1 cellular context compared by ENCODE assay signal in genomic region chr22:31290494-31291402, GRCh38.
TF ChIP-seq lines count a peak whose summit lies in the region.

No MANE protein-coding gene starts in this region.

TF ChIP-seq in HepG2, 621 proteins besides CTCF, POLR2A, EP300 and RAD21 (continued from another document and continues in another):
- TF ChIP-seq ZNF30 (CRISPR knock-in tag; IDR thresholded peaks at IDR 0.05) (peak; percentile 86; the same call in 1 of the 2 replicates), ZNF605 (CRISPR knock-in tag; IDR thresholded peaks at IDR 0.05) (peak; percentile 18; the same call in 1 of the 2 replicates), PRDM10 (CRISPR knock-in tag; IDR thresholded peaks at IDR 0.05; ENCODE audit: low read depth) (no peak), ZNF33A (CRISPR knock-in tag; IDR thresholded peaks at IDR 0.05; ENCODE audit: borderline replicate concordance) (no peak), GABPA (IDR thresholded peaks at IDR 0.05; ENCODE audit: low read depth, low read length) (no peak), GABPA (CRISPR knock-in tag; IDR thresholded peaks at IDR 0.05; ENCODE audit: low read depth) (no peak), ZNF639 (CRISPR knock-in tag; conservative IDR thresholded peaks at IDR 0.05) (no peak), MNT (IDR thresholded peaks at IDR 0.05) (peak; percentile 90), CSRNP2 (CRISPR knock-in tag; conservative IDR thresholded peaks at IDR 0.05; ENCODE audit: low read depth) (no peak), ZNF160 (CRISPR knock-in tag; IDR thresholded peaks at IDR 0.05) (peak; percentile 69), FLYWCH1 (CRISPR knock-in tag; IDR thresholded peaks at IDR 0.05) (no peak), ZNF563 (CRISPR knock-in tag; IDR thresholded peaks at IDR 0.05) (peak; percentile 94), PHF21A (CRISPR knock-in tag; IDR thresholded peaks at IDR 0.05) (peak; percentile 85), ISL2 (CRISPR knock-in tag; IDR thresholded peaks at IDR 0.05) (peak; percentile 65; the same call in 1 of the 2 replicates), ZNF136 (CRISPR knock-in tag; IDR thresholded peaks at IDR 0.05; ENCODE audit: low read depth) (no peak), UBTF (CRISPR knock-in tag; IDR thresholded peaks at IDR 0.05) (peak; percentile 50; the same call in 1 of the 2 replicates), ARHGAP35 (CRISPR knock-in tag; IDR thresholded peaks at IDR 0.05; ENCODE audit: borderline replicate concordance) (peak; percentile 94), TCF7 (IDR thresholded peaks at IDR 0.05; ENCODE audit: low read depth) (no peak), MED8 (CRISPR knock-in tag; IDR thresholded peaks at IDR 0.05; ENCODE audit: insufficient replicate concordance) (peak; percentile 25), ZNF670 (CRISPR knock-in tag; IDR thresholded peaks at IDR 0.05; ENCODE audit: borderline replicate concordance) (0 out of 2 replicates have a peak, but pooled peaks have one; percentile 33), ZNF431 (CRISPR knock-in tag; IDR thresholded peaks at IDR 0.05; ENCODE audit: borderline replicate concordance, low read depth) (peak; percentile 90), ZSCAN29 (CRISPR knock-in tag; conservative IDR thresholded peaks at IDR 0.05) (no peak), NFIB (CRISPR knock-in tag; IDR thresholded peaks at IDR 0.05; ENCODE audit: borderline replicate concordance) (no peak), POLR2AphosphoS2 (IDR thresholded peaks at IDR 0.05; ENCODE audit: low read depth, low read length) (no peak; the same call in 1 of the 2 replicates), MXD4 (CRISPR knock-in tag; IDR thresholded peaks at IDR 0.05) (peak; percentile 99), ZNF362 (CRISPR knock-in tag; IDR thresholded peaks at IDR 0.05; ENCODE audit: borderline replicate concordance) (no peak), STAG1 (CRISPR knock-in tag; IDR thresholded peaks at IDR 0.05) (no peak), ZNF598 (CRISPR knock-in tag; IDR thresholded peaks at IDR 0.05; ENCODE audit: borderline replicate concordance) (no peak), ZSCAN12 (CRISPR knock-in tag; IDR thresholded peaks at IDR 0.05) (peak; percentile 93; the same call in 1 of the 2 replicates), JUNB (CRISPR knock-in tag; IDR thresholded peaks at IDR 0.05; ENCODE audit: borderline replicate concordance) (no peak), ZNF883 (CRISPR knock-in tag; IDR thresholded peaks at IDR 0.05; ENCODE audit: not compliant biosample characterization) (no peak), CBX1 (IDR thresholded peaks at IDR 0.05; ENCODE audit: low read depth) (peak; percentile 76), THAP7 (CRISPR knock-in tag; IDR thresholded peaks at IDR 0.05) (0 out of 2 replicates have a peak, but pooled peaks have one; percentile 37), ZNF629 (CRISPR knock-in tag; conservative IDR thresholded peaks at IDR 0.05) (0 out of 2 replicates have a peak, but pooled peaks have one; percentile 9), ZNF333 (CRISPR knock-in tag; IDR thresholded peaks at IDR 0.05; ENCODE audit: borderline replicate concordance) (peak; percentile 82; the same call in 1 of the 2 replicates), AGO1 (IDR thresholded peaks at IDR 0.05; ENCODE audit: low read depth, low read length, poor library complexity, severe bottlenecking) (no peak), FOXJ3 (CRISPR knock-in tag; IDR thresholded peaks at IDR 0.05; ENCODE audit: borderline replicate concordance) (0 out of 2 replicates have a peak, but pooled peaks have one; percentile 44), HOXA7 (CRISPR knock-in tag; IDR thresholded peaks at IDR 0.05) (no peak), GMEB1 (CRISPR knock-in tag; IDR thresholded peaks at IDR 0.05; ENCODE audit: borderline replicate concordance) (peak; percentile 70), BATF2 (CRISPR knock-in tag; IDR thresholded peaks at IDR 0.05) (no peak; the same call in 1 of the 2 replicates), ZNF225 (CRISPR knock-in tag; IDR thresholded peaks at IDR 0.05) (no peak; the same call in 1 of the 2 replicates), ZSCAN5A (CRISPR knock-in tag; IDR thresholded peaks at IDR 0.05; ENCODE audit: borderline replicate concordance) (no peak), ZNF619 (CRISPR knock-in tag; IDR thresholded peaks at IDR 0.05) (peak; percentile 78; the same call in 1 of the 2 replicates), TFE3 (CRISPR knock-in tag; IDR thresholded peaks at IDR 0.05) (peak; percentile 77), JUN (CRISPR knock-in tag; IDR thresholded peaks at IDR 0.05) (peak; percentile 94), HNRNPH1 (optimal IDR thresholded peaks at IDR 0.05; ENCODE audit: low read depth, low read length) (no peak), SMC3 (IDR thresholded peaks at IDR 0.05; ENCODE audit: low read length) (no peak)
